In genomic region chr2:30665761-30666306, GRCh38 we compare ENCODE assay signal across 11 cellular contexts.
DNase-seq lines count a peak whose midpoint lies in the region; ATAC-seq, FAIRE-seq and TF ChIP-seq lines count a peak whose summit lies in the region.
"Had no signal": no experiment of that assay in that cellular context is flagged by ENCODE, and none has a peak within 500 bp of the region (broad histone marks: within the 10 kb centered on the region; RNA-seq: fewer than 3 reads in every experiment).

No MANE protein-coding gene starts in this region.

- WGBS in H1 (ENCODE audit: extremely low coverage in 1 of 2, insufficient coverage in 1 of 2, insufficient read length in 1 of 2, insufficient replicate concordance in 2 of 2, low coverage in 1 of 2, low lambda C conversion rate in 2 of 2, missing lambda C conversion rate in 1 of 2), 2 experiments = 89% methylated on average over 3 of the region's 3 CpGs; no CpG with 5 or more reads in 1 of the 2 experiments
- 88% methylated on average over 1 to 3 of the region's 3 CpGs for WGBS in transverse colon (ENCODE audit: low coverage in 1 of 2), 2 donors

- BruUV-seq in PC-3 (replicated peaks; lab: Mats Ljungman, UMichigan) = TSS peak; percentile 82

- H3K4me2 ChIP-seq in PC-3 (ENCODE audit: low read length) = peak overlapping the region; percentile 56
- no peak overlapping the region for H3K4me2 ChIP-seq in H1 (ENCODE audit: insufficient read depth in 1 of 2, low read depth in 2 of 2, low read length in 2 of 2)

- no peak overlapping the region for H3K14ac ChIP-seq in H1 (ENCODE audit: insufficient read length)

- no peak for TF ChIP-seq CTCF in PC-3 (conservative IDR thresholded peaks at IDR 0.05; ENCODE audit: low read depth, low read length)
- TF ChIP-seq CTCF in H1 (IDR thresholded peaks at IDR 0.05; ENCODE audit: control extremely low read depth in 1 of 3, insufficient read depth in 1 of 3, low read depth in 1 of 3, low read length in 3 of 3) = no peak
- no peak for TF ChIP-seq CTCF in transverse colon (IDR thresholded peaks at IDR 0.05)
- TF ChIP-seq CTCF in kidney (IDR thresholded peaks at IDR 0.05; ENCODE audit: borderline replicate concordance, extremely low read depth, insufficient read depth) = no peak
- TF ChIP-seq CTCF in GM20000 (IDR thresholded peaks at IDR 0.05; ENCODE audit: extremely low read depth, missing control alignments) = no peak

- no peaks in the 10 kb centered on the region for H3K9me2 ChIP-seq in PC-3 (replicated peaks; ENCODE audit: low read length)

- H3K27ac ChIP-seq in PC-3 (ENCODE audit: low read length) = peak overlapping the region; percentile 98
- H3K27ac ChIP-seq in H1 (ENCODE audit: low read depth, low read length) = 0 out of 2 replicates have a peak overlapping the region, but pooled peaks have one; percentile 18
- peak overlapping the region; percentile 18 to 77 (median 70) for H3K27ac ChIP-seq in transverse colon
- no peak overlapping the region for H3K27ac ChIP-seq in kidney (ENCODE audit: low read depth in 2 of 2, low read length in 2 of 2)

- ATAC-seq in PC-3 (no peak), HG03175 (IDR thresholded peaks at IDR 0.05; ENCODE audit: unreplicated experiment) (no peak)
- ATAC-seq: effector memory CD8-positive, alpha-beta T cell had no signal

- H3K56ac ChIP-seq in H1 (replicated peaks; ENCODE audit: insufficient read length, low read depth, low read length) = no peak overlapping the region

- H3K23me2 ChIP-seq in H1 (ENCODE audit: low read depth, low read length) = no peaks in the 10 kb centered on the region

- H4K5ac ChIP-seq in H1 (ENCODE audit: insufficient read length, low read depth, low read length) = no peak overlapping the region

- no peak overlapping the region for H2BK5ac ChIP-seq in H1 (ENCODE audit: low read depth, low read length)

- 0 out of 2 replicates have a peak, but pooled peaks cover 3% of the 10 kb centered on the region for H3K36me3 ChIP-seq in PC-3 (ENCODE audit: low read depth, low read length)
- H3K36me3 ChIP-seq in H1 (ENCODE audit: control insufficient read depth in 2 of 4, insufficient read depth in 4 of 4, low read length in 3 of 4) = no peaks in the 10 kb centered on the region
- H3K36me3 ChIP-seq in transverse colon = no peaks in the 10 kb centered on the region
- no peaks in the 10 kb centered on the region for H3K36me3 ChIP-seq in kidney (ENCODE audit: control insufficient read depth in 1 of 2, insufficient read depth in 2 of 2, low read length in 2 of 2)

- in situ Hi-C loops in transverse colon (cut with MboI; ENCODE audit: low pct_ligation_motif_present in 1 of 4, low pct_unique_long_range_greater_than_20kb in 1 of 4, low sequenced_read_pairs in 3 of 4) = no loop called here

- peaks cover 49% of the 10 kb centered on the region for H3K4me1 ChIP-seq in PC-3 (ENCODE audit: insufficient read depth, low read length)
- no peaks in the 10 kb centered on the region for H3K4me1 ChIP-seq in H1 (replicated peaks in 1 of 4; ENCODE audit: control insufficient read depth in 3 of 4, insufficient read depth in 4 of 4, low read length in 3 of 4)
- H3K4me1 ChIP-seq in transverse colon = peaks cover 0 to 14% (median 2%) of the 10 kb centered on the region in 4 donors
- H3K4me1 ChIP-seq in kidney (ENCODE audit: control insufficient read depth in 1 of 2, insufficient read depth in 1 of 2, low read depth in 1 of 2, low read length in 2 of 2) = no peaks in the 10 kb centered on the region

- H3K23ac ChIP-seq in H1 (ENCODE audit: insufficient read length) = no peak overlapping the region

- H4K8ac ChIP-seq in H1 (ENCODE audit: extremely low read depth, insufficient read depth, low read length) = peak overlapping the region; percentile 6; the same call in 1 of the 2 replicates

- H3K79me1 ChIP-seq in H1 (ENCODE audit: low read depth, low read length) = no peaks in the 10 kb centered on the region

- TF ChIP-seq EP300 in H1 (IDR thresholded peaks at IDR 0.05; ENCODE audit: borderline replicate concordance in 1 of 2, low read depth in 2 of 2, low read length in 2 of 2) (no peak), transverse colon (IDR thresholded peaks at IDR 0.05; ENCODE audit: low read depth) (no peak)

- H2BK20ac ChIP-seq in H1 (ENCODE audit: low read length) = no peak overlapping the region

- H3K4me3 ChIP-seq in PC-3 (ENCODE audit: low read length) = 0 out of 2 replicates have a peak overlapping the region, but pooled peaks have one; percentile 12
- H3K4me3 ChIP-seq in H1 (ENCODE audit: extremely low read depth in 1 of 4, insufficient read depth in 2 of 4, low read depth in 3 of 4, low read length in 4 of 4) = no peak overlapping the region
- H3K4me3 ChIP-seq in transverse colon = no peak overlapping the region
- H3K4me3 ChIP-seq in kidney (ENCODE audit: low read length in 2 of 2) = no peak overlapping the region

- DNase-seq in PC-3 (no peak), H1 (ENCODE audit: low read depth in 1 of 2, low spot score in 2 of 2) (peak in 1 of 2 experiments; percentile 19), myocyte (ENCODE audit: low read depth) (peak; percentile 25), transverse colon (no peak), NCI-H2171 (lab: John Stamatoyannopoulos, UW) (no peak), kidney (no peak), GM20000 (ENCODE audit: low spot score) (no peak)
- DNase-seq: effector memory CD8-positive, alpha-beta T cell; NCI-H526; retina had no signal

- H4K20me1 ChIP-seq in PC-3 (ENCODE audit: low read length) (no peaks in the 10 kb centered on the region), H1 (replicated peaks in 1 of 2; ENCODE audit: control insufficient read depth in 1 of 2, insufficient read depth in 2 of 2, low read length in 2 of 2) (no peaks in the 10 kb centered on the region)

- FAIRE-seq in H1 (lab: Jason Lieb, UNC) (no peak), kidney (lab: Jason Lieb, UNC) (no peak)

- intact Hi-C loops in PC-3 (cut with micrococcal nuclease) = loop anchor here (2.0 to 10.0 kb wide), 3 partner anchors 41 to 391 kb away; no protein-coding TSS in a partner anchor
- intact Hi-C loops in transverse colon (cut with DNase I; ENCODE audit: low total_unique reads) = no loop called here
- intact Hi-C loops in kidney (cut with DNase I) = no loop called here

- peaks cover 12% of the 10 kb centered on the region for H3F3A ChIP-seq in PC-3 (ENCODE audit: low read length, unreplicated experiment)

- H3K79me2 ChIP-seq in PC-3 (ENCODE audit: low read length) = no peaks in the 10 kb centered on the region
- no peaks in the 10 kb centered on the region for H3K79me2 ChIP-seq in H1 (ENCODE audit: control insufficient read depth in 1 of 2, insufficient read depth in 2 of 2, low read length in 2 of 2)

- TF ChIP-seq RAD21 in H1 (IDR thresholded peaks at IDR 0.05 in 1 of 2, conservative IDR thresholded peaks at IDR 0.05 in 1 of 2; ENCODE audit: low read depth in 2 of 2, low read length in 2 of 2) = no peak

- CTCF ChIA-PET in PC-3 (lab: Charles Lee) = interaction anchor here (0.5 to 1.0 kb wide), 3 partner anchors 28 to 456 kb away, joined by 3 to 8 read pairs (median 4); no protein-coding TSS in a partner anchor
- CTCF ChIA-PET in H1 (lab: Charles Lee; ENCODE audit: partially characterized antibody) = interaction anchor here (1.2 to 1.6 kb wide), 3 partner anchors 10 to 44 kb away, joined by 3 to 4 read pairs (median 3); no protein-coding TSS in a partner anchor

- no peak overlapping the region for H3K18ac ChIP-seq in H1 (ENCODE audit: extremely low read depth, low read length)

- no peak overlapping the region for H2AK5ac ChIP-seq in H1 (ENCODE audit: low read depth, low read length)

- H2AFZ ChIP-seq in PC-3 (ENCODE audit: low read length) = no peak overlapping the region
- H2AFZ ChIP-seq in H1 (ENCODE audit: low read length) = 0 out of 2 replicates have a peak overlapping the region, but pooled peaks have one; percentile 18

- H3K27me3 ChIP-seq in PC-3 (ENCODE audit: low read length) (no peaks in the 10 kb centered on the region), H1 (replicated peaks in 1 of 4; ENCODE audit: control insufficient read depth in 3 of 4, extremely low read depth in 1 of 4, insufficient read depth in 3 of 4, low read length in 3 of 4) (0 out of 7 replicates have a peak, but pooled peaks cover 0 to 2% (median 0%) of the 10 kb centered on the region in 4 experiments), transverse colon (no peaks in the 10 kb centered on the region)

- H3K9me3 ChIP-seq in PC-3 (ENCODE audit: low read length) = no peaks in the 10 kb centered on the region
- peaks cover 6 to 7% of the 10 kb centered on the region in 2 experiments; a peak in 3 of 4 replicates for H3K9me3 ChIP-seq in H1 (ENCODE audit: insufficient read depth in 2 of 2, low read depth in 1 of 2, low read length in 1 of 2)
- peaks cover 11 to 16% of the 10 kb centered on the region in 2 donors for H3K9me3 ChIP-seq in transverse colon
- H3K9me3 ChIP-seq in kidney (ENCODE audit: control insufficient read depth in 1 of 2, low read length in 2 of 2) = no peaks in the 10 kb centered on the region

- H3K9ac ChIP-seq in PC-3 (ENCODE audit: low read length) (peak overlapping the region; percentile 77), H1 (replicated peaks in 1 of 4; ENCODE audit: extremely low read depth in 1 of 4, low read depth in 3 of 4, low read length in 3 of 4) (no peak overlapping the region), kidney (ENCODE audit: low read length in 2 of 2) (no peak overlapping the region)

- H2BK12ac ChIP-seq in H1 (ENCODE audit: low read depth, low read length) = no peak overlapping the region

- no peak overlapping the region for H3K4ac ChIP-seq in H1 (replicated peaks; ENCODE audit: insufficient read length, low read depth, low read length)

- H4K91ac ChIP-seq in H1 (replicated peaks; ENCODE audit: insufficient read length, low read length) = no peak overlapping the region

- POLR2A ChIA-PET in PC-3 (lab: Charles Lee; ENCODE audit: unreplicated experiment) (interaction anchor here (0.5 kb wide), 1 partner anchor 606 kb away, joined by 9 read pairs; no protein-coding TSS in a partner anchor), H1 (lab: Charles Lee; ENCODE audit: partially characterized antibody) (interaction anchor here (1.4 kb wide), 1 partner anchor 12 kb away, joined by 4 read pairs; no protein-coding TSS in a partner anchor)

- H2BK120ac ChIP-seq in H1 (replicated peaks; ENCODE audit: low read depth, low read length) = no peak overlapping the region

- TF ChIP-seq POLR2A in H1 (IDR thresholded peaks at IDR 0.05; ENCODE audit: control extremely low read depth in 1 of 2, low read depth in 2 of 2, low read length in 2 of 2) = no peak
- TF ChIP-seq POLR2A in transverse colon (IDR thresholded peaks at IDR 0.05) = no peak

- no peak overlapping the region for H2BK15ac ChIP-seq in H1 (ENCODE audit: low read length)

TF ChIP-seq in H1, 55 proteins besides CTCF, POLR2A, EP300 and RAD21:
- TF ChIP-seq TEAD4 (IDR thresholded peaks at IDR 0.05; ENCODE audit: low read depth, low read length) (no peak), HDAC6 (IDR thresholded peaks at IDR 0.05; ENCODE audit: low read depth, low read length) (no peak), MAFK (IDR thresholded peaks at IDR 0.05; ENCODE audit: low read depth, low read length) (no peak)

Comparison
In these comparisons a context has a peak if more than half of its experiments do, and no peak if none do; other contexts are left out.
1. H3K27ac ChIP-seq: peak in PC-3 (single experiment), H1 (single experiment) and transverse colon (4 of 4); none in kidney (0 of 2).